In genomic region chr11:62895501-62895900, GRCh38 we compare ENCODE assay signal across 38 cellular contexts. TPM values are rescaled to one million over a fixed set of nuclear protein-coding genes. Genes with fewer than 3 reads are reported as not detected.
"Had no signal": no experiment of that assay in that cellular context is flagged by ENCODE, and none has a peak within 500 bp of the region (broad histone marks: within the 10 kb centered on the region; RNA-seq: fewer than 3 reads in every experiment).

No MANE protein-coding gene starts in this region.

- H3K27me3 ChIP-seq: ascending aorta, breast epithelium, cardiac muscle cell, colonic mucosa, dorsolateral prefrontal cortex, esophagus muscularis mucosa, foreskin keratinocyte, gastrocnemius medialis, heart left ventricle had no signal

- DNase-seq: activated CD4-positive, alpha-beta memory T cell treated with anti-CD3 and anti-CD28 coated beads for 36 hours; activated CD4-positive, alpha-beta T cell treated with anti-CD3 and anti-CD28 coated beads for 36 hours; activated CD4-positive, alpha-beta T cell treated with anti-CD3 and anti-CD28 coated beads, Interleukin-2, amount 10 ng/mL, durations not matched to agents 24 days and 14 days; activated CD4-positive, CD25-positive, alpha-beta regulatory T cell; activated CD4-positive, CD25-positive, alpha-beta regulatory T cell treated with anti-CD3 and anti-CD28 coated beads, Interleukin-2, amount 50 U/mL, for 72 hours; activated CD8-positive, alpha-beta memory T cell treated with anti-CD3 and anti-CD28 coated beads, Interleukin-2, amount 10 ng/mL, durations not matched to agents 7 days and 5 days; activated CD8-positive, alpha-beta memory T cell treated with anti-CD3 and anti-CD28 coated beads, Interleukin-2, amount 50 U/mL, for 4 hours; activated CD8-positive, alpha-beta T cell treated with anti-CD3 and anti-CD28 coated beads, Interleukin-2, amount 10 ng/mL, durations not matched to agents 7 days and 5 days; activated gamma-delta T cell; activated naive CD4-positive, alpha-beta T cell; activated naive CD4-positive, alpha-beta T cell treated with anti-CD3 and anti-CD28 coated beads, Interleukin-2, amount 10 ng/mL, durations not matched to agents 7 days and 5 days; activated naive CD8-positive, alpha-beta T cell treated with anti-CD3 and anti-CD28 coated beads, Interleukin-2, amount 10 ng/mL, durations not matched to agents 7 days and 5 days; activated T-cell treated with anti-CD3 and anti-CD28 coated beads, Interleukin-2, amount 50 U/mL, for 1 hour; activated T-cell treated with anti-CD3 and anti-CD28 coated beads, Interleukin-2, amount 50 U/mL, for 48 hours; central memory CD4-positive, alpha-beta T cell; cerebellar nuclear complex; colonic mucosa; effector memory CD4-positive, alpha-beta T cell; endodermal cell; erythroblast; foreskin keratinocyte; gastrocnemius medialis; glutamatergic neuron; T-helper 1 cell; T-helper 17 cell; T1000 had no signal

- H3K27ac ChIP-seq: ascending aorta, breast epithelium, cardiac muscle cell, colonic mucosa, dorsolateral prefrontal cortex, foreskin keratinocyte had no signal

- H3K9me3 ChIP-seq: ascending aorta, breast epithelium, colonic mucosa, esophagus muscularis mucosa, gastrocnemius medialis, heart left ventricle had no signal

- H3K36me3 ChIP-seq: ascending aorta, breast epithelium, cardiac muscle cell, colonic mucosa, esophagus muscularis mucosa, gastrocnemius medialis, heart left ventricle had no signal

- H3K4me3 Mint-ChIP-seq: activated CD4-positive, alpha-beta memory T cell treated with anti-CD3 and anti-CD28 coated beads for 36 hours; activated CD4-positive, alpha-beta T cell treated with anti-CD3 and anti-CD28 coated beads for 36 hours; activated CD4-positive, alpha-beta T cell treated with anti-CD3 and anti-CD28 coated beads, Interleukin-2, amount 10 ng/mL, durations not matched to agents 24 days and 14 days; activated CD8-positive, alpha-beta memory T cell treated with anti-CD3 and anti-CD28 coated beads, Interleukin-2, amount 10 ng/mL, durations not matched to agents 7 days and 5 days; activated CD8-positive, alpha-beta T cell treated with anti-CD3 and anti-CD28 coated beads, Interleukin-2, amount 10 ng/mL, durations not matched to agents 7 days and 5 days; activated naive CD4-positive, alpha-beta T cell treated with anti-CD3 and anti-CD28 coated beads, Interleukin-2, amount 10 ng/mL, durations not matched to agents 7 days and 5 days; activated naive CD8-positive, alpha-beta T cell treated with anti-CD3 and anti-CD28 coated beads, Interleukin-2, amount 10 ng/mL, durations not matched to agents 7 days and 5 days; activated T-helper 1 cell treated with anti-CD3 and anti-CD28 coated beads, Interleukin-12 subunit alpha, Interleukin-12 subunit beta, Interleukin-2, Interleukin-4 antibody, amounts not matched to agents 30 ng/mL and 10 ng/mL and 1 ng/mL, durations not matched to agents 14 hours and 24 hours and 36 hours; brain; dendritic cell treated with granulocyte-macrophage colony-stimulating factor and Interleukin-4, amounts not matched to agents 40 ng/mL and 50 ng/mL, for 4 days; endodermal cell; T-helper 17 cell; T-helper 2 cell treated with Interferon-gamma antibody and Interleukin-4, amounts not matched to agents 5 μg/mL and 100 μg/mL, for 36 hours had no signal

- H3K9me3 Mint-ChIP-seq: activated CD4-positive, alpha-beta memory T cell treated with anti-CD3 and anti-CD28 coated beads for 36 hours; activated CD4-positive, alpha-beta T cell treated with anti-CD3 and anti-CD28 coated beads, Interleukin-2, amount 10 ng/mL, durations not matched to agents 24 days and 14 days; activated naive CD4-positive, alpha-beta T cell treated with anti-CD3 and anti-CD28 coated beads, Interleukin-2, amount 10 ng/mL, durations not matched to agents 7 days and 5 days; activated naive CD4-positive, alpha-beta T cell treated with anti-CD3 and anti-CD28 coated beads, Interleukin-2, amount 50 U/mL, for 72 hours; activated naive CD8-positive, alpha-beta T cell treated with anti-CD3 and anti-CD28 coated beads, Interleukin-2, amount 10 ng/mL, durations not matched to agents 7 days and 5 days; activated T-helper 1 cell treated with anti-CD3 and anti-CD28 coated beads, Interleukin-12 subunit alpha, Interleukin-12 subunit beta, Interleukin-2, Interleukin-4 antibody, amounts not matched to agents 30 ng/mL and 10 ng/mL and 1 ng/mL, durations not matched to agents 14 hours and 24 hours and 36 hours; dendritic cell treated with granulocyte-macrophage colony-stimulating factor and Interleukin-4, amounts not matched to agents 40 ng/mL and 50 ng/mL, for 4 days; endodermal cell; T-helper 2 cell treated with Interferon-gamma antibody and Interleukin-4, amounts not matched to agents 5 μg/mL and 100 μg/mL, for 36 hours had no signal

- H3K27ac Mint-ChIP-seq: activated CD4-positive, alpha-beta memory T cell treated with anti-CD3 and anti-CD28 coated beads for 36 hours; activated CD4-positive, alpha-beta T cell treated with anti-CD3 and anti-CD28 coated beads for 36 hours; activated CD4-positive, alpha-beta T cell treated with anti-CD3 and anti-CD28 coated beads, Interleukin-2, amount 10 ng/mL, durations not matched to agents 24 days and 14 days; activated CD8-positive, alpha-beta memory T cell treated with anti-CD3 and anti-CD28 coated beads, Interleukin-2, amount 10 ng/mL, durations not matched to agents 7 days and 5 days; activated CD8-positive, alpha-beta T cell treated with anti-CD3 and anti-CD28 coated beads, Interleukin-2, amount 10 ng/mL, durations not matched to agents 7 days and 5 days; activated naive CD4-positive, alpha-beta T cell treated with anti-CD3 and anti-CD28 coated beads, Interleukin-2, amount 10 ng/mL, durations not matched to agents 7 days and 5 days; activated naive CD4-positive, alpha-beta T cell treated with anti-CD3 and anti-CD28 coated beads, Interleukin-2, amount 50 U/mL, for 72 hours; activated naive CD8-positive, alpha-beta T cell treated with anti-CD3 and anti-CD28 coated beads, Interleukin-2, amount 10 ng/mL, durations not matched to agents 7 days and 5 days; activated T-helper 1 cell treated with anti-CD3 and anti-CD28 coated beads, Interleukin-12 subunit alpha, Interleukin-12 subunit beta, Interleukin-2, Interleukin-4 antibody, amounts not matched to agents 30 ng/mL and 10 ng/mL and 1 ng/mL, durations not matched to agents 14 hours and 24 hours and 36 hours; brain; dendritic cell treated with granulocyte-macrophage colony-stimulating factor and Interleukin-4, amounts not matched to agents 40 ng/mL and 50 ng/mL, for 4 days; endodermal cell; T-helper 17 cell; T-helper 2 cell treated with Interferon-gamma antibody and Interleukin-4, amounts not matched to agents 5 μg/mL and 100 μg/mL, for 36 hours had no signal

- H3K36me3 Mint-ChIP-seq: activated CD4-positive, alpha-beta memory T cell treated with anti-CD3 and anti-CD28 coated beads for 36 hours; activated CD8-positive, alpha-beta memory T cell treated with anti-CD3 and anti-CD28 coated beads, Interleukin-2, amount 10 ng/mL, durations not matched to agents 7 days and 5 days; activated naive CD4-positive, alpha-beta T cell treated with anti-CD3 and anti-CD28 coated beads, Interleukin-2, amount 10 ng/mL, durations not matched to agents 7 days and 5 days; activated naive CD4-positive, alpha-beta T cell treated with anti-CD3 and anti-CD28 coated beads, Interleukin-2, amount 50 U/mL, for 72 hours; activated naive CD8-positive, alpha-beta T cell treated with anti-CD3 and anti-CD28 coated beads, Interleukin-2, amount 10 ng/mL, durations not matched to agents 7 days and 5 days; brain had no signal

- H3K4me1 Mint-ChIP-seq: activated naive CD4-positive, alpha-beta T cell treated with anti-CD3 and anti-CD28 coated beads, Interleukin-2, amount 10 ng/mL, durations not matched to agents 7 days and 5 days had no signal

- H3K4me1 ChIP-seq: ascending aorta, breast epithelium, colonic mucosa, foreskin keratinocyte, gastrocnemius medialis had no signal

- H3K4me3 ChIP-seq: ascending aorta, breast epithelium, cardiac muscle cell, colonic mucosa, dorsolateral prefrontal cortex, esophagus muscularis mucosa, gastrocnemius medialis, heart left ventricle had no signal

RNA-seq across cellular contexts. Expression of gene CHRM1, which starts 25.7 kb away (rescaled TPM):
- total RNA-seq: activated CD4-positive, alpha-beta memory T cell treated with anti-CD3 and anti-CD28 coated beads for 36 hours; activated CD4-positive, alpha-beta T cell treated with anti-CD3 and anti-CD28 coated beads for 36 hours; activated CD4-positive, alpha-beta T cell treated with anti-CD3 and anti-CD28 coated beads, Interleukin-2, amount 10 ng/mL, durations not matched to agents 24 days and 14 days; activated CD8-positive, alpha-beta memory T cell treated with anti-CD3 and anti-CD28 coated beads for 36 hours; activated CD8-positive, alpha-beta memory T cell treated with anti-CD3 and anti-CD28 coated beads, Interleukin-2, amount 10 ng/mL, durations not matched to agents 7 days and 5 days; activated CD8-positive, alpha-beta T cell treated with anti-CD3 and anti-CD28 coated beads, Interleukin-2, amount 10 ng/mL, durations not matched to agents 7 days and 5 days; activated naive CD4-positive, alpha-beta T cell treated with anti-CD3 and anti-CD28 coated beads, Interleukin-2, amount 50 U/mL, for 72 hours; activated naive CD8-positive, alpha-beta T cell treated with anti-CD3 and anti-CD28 coated beads, Interleukin-2, amount 10 ng/mL, durations not matched to agents 7 days and 5 days; activated T-helper 1 cell treated with anti-CD3 and anti-CD28 coated beads, Interleukin-12 subunit alpha, Interleukin-12 subunit beta, Interleukin-2, Interleukin-4 antibody, amounts not matched to agents 30 ng/mL and 10 ng/mL and 1 ng/mL, durations not matched to agents 14 hours and 24 hours and 36 hours; ascending aorta; endodermal cell; foreskin keratinocyte; gastrocnemius medialis; T-helper 17 cell had no signal
